In genomic region chr3:83515123-83515522, GRCh38 we compare ENCODE assay signal across 25 cellular contexts.
"Had no signal": no experiment of that assay in that cellular context is flagged by ENCODE, and none has a peak within 500 bp of the region (broad histone marks: within the 10 kb centered on the region; RNA-seq: fewer than 3 reads in every experiment).

No MANE protein-coding gene starts in this region.

- H3K4me1 Mint-ChIP-seq: activated CD4-positive, alpha-beta memory T cell treated with anti-CD3 and anti-CD28 coated beads, Interleukin-2, amount 10 ng/mL, durations not matched to agents 7 days and 5 days; activated CD4-positive, alpha-beta T cell treated with anti-CD3 and anti-CD28 coated beads for 36 hours; activated naive CD8-positive, alpha-beta T cell treated with anti-CD3 and anti-CD28 coated beads, Interleukin-2, amount 10 ng/mL, durations not matched to agents 7 days and 5 days; T-cell had no signal

- H3K27ac ChIP-seq: body of pancreas, VCaP had no signal

- DNase-seq: activated CD4-positive, alpha-beta memory T cell treated with anti-CD3 and anti-CD28 coated beads, Interleukin-2, amount 10 ng/mL, durations not matched to agents 7 days and 5 days; activated CD4-positive, alpha-beta T cell treated with anti-CD3 and anti-CD28 coated beads for 36 hours; activated CD4-positive, alpha-beta T cell treated with anti-CD3 and anti-CD28 coated beads, Interleukin-2, amount 50 U/mL, for 1 hour; activated naive CD4-positive, alpha-beta T cell treated with anti-CD3 and anti-CD28 coated beads, Interleukin-2, amount 50 U/mL, for 16 hours; activated naive CD8-positive, alpha-beta T cell treated with anti-CD3 and anti-CD28 coated beads, Interleukin-2, amount 10 ng/mL, durations not matched to agents 7 days and 5 days; activated T-cell treated with anti-CD3 and anti-CD28 coated beads for 4 hours; activated T-cell treated with anti-CD3 and anti-CD28 coated beads, Interleukin-2, amount 50 U/mL, for 48 hours; aorta; body of pancreas; central memory CD4-positive, alpha-beta T cell; Karpas-422; MM.1S; NCI-H1105; NCI-H1436; NCI-H1694 treated with DMSO at 0.1 percent for 48 hours; NCI-H2029 treated with DMSO at 0.1 percent for 48 hours; NCI-H345; NCI-H510A; NCI-H526 treated with DMSO at 0.1 percent for 48 hours; NK-92 treated with Interleukin-12 subunit alpha and Interleukin-12 subunit beta, amount 100 ng/mL, for 24 hours; SHP77; T-cell; T-helper 2 cell had no signal

- H3K36me3 Mint-ChIP-seq: activated naive CD8-positive, alpha-beta T cell treated with anti-CD3 and anti-CD28 coated beads, Interleukin-2, amount 10 ng/mL, durations not matched to agents 7 days and 5 days; T-cell had no signal

- H3K27ac Mint-ChIP-seq: activated CD4-positive, alpha-beta memory T cell treated with anti-CD3 and anti-CD28 coated beads, Interleukin-2, amount 10 ng/mL, durations not matched to agents 7 days and 5 days; activated CD4-positive, alpha-beta T cell treated with anti-CD3 and anti-CD28 coated beads for 36 hours; activated naive CD8-positive, alpha-beta T cell treated with anti-CD3 and anti-CD28 coated beads, Interleukin-2, amount 10 ng/mL, durations not matched to agents 7 days and 5 days; activated T-helper 2 cell treated with anti-CD3 and anti-CD28 coated beads, Interferon-gamma antibody, Interleukin-2, Interleukin-4, amounts not matched to agents 10 μg/mL and 5 μg/mL and 100 μg/mL, durations not matched to agents 14 hours and 24 hours and 36 hours; T-cell had no signal

- H3K4me3 ChIP-seq: body of pancreas had no signal

- H3K27me3 Mint-ChIP-seq: activated CD4-positive, alpha-beta memory T cell treated with anti-CD3 and anti-CD28 coated beads, Interleukin-2, amount 10 ng/mL, durations not matched to agents 7 days and 5 days; activated CD4-positive, alpha-beta T cell treated with anti-CD3 and anti-CD28 coated beads for 36 hours; activated naive CD8-positive, alpha-beta T cell treated with anti-CD3 and anti-CD28 coated beads, Interleukin-2, amount 10 ng/mL, durations not matched to agents 7 days and 5 days; T-cell had no signal

- H3K4me1 ChIP-seq: body of pancreas had no signal

- H3K27me3 ChIP-seq: body of pancreas had no signal

- H3K9me3 ChIP-seq: body of pancreas had no signal

- ATAC-seq: activated CD4-positive, alpha-beta T cell treated with anti-CD3 and anti-CD28 coated beads for 36 hours; body of pancreas; T-cell had no signal

- H3K4me3 Mint-ChIP-seq: activated CD4-positive, alpha-beta memory T cell treated with anti-CD3 and anti-CD28 coated beads, Interleukin-2, amount 10 ng/mL, durations not matched to agents 7 days and 5 days; activated CD4-positive, alpha-beta T cell treated with anti-CD3 and anti-CD28 coated beads for 36 hours; activated naive CD8-positive, alpha-beta T cell treated with anti-CD3 and anti-CD28 coated beads, Interleukin-2, amount 10 ng/mL, durations not matched to agents 7 days and 5 days; T-cell had no signal
